18 cellular contexts compared by ENCODE assay signal in the genomic region with DNA sequence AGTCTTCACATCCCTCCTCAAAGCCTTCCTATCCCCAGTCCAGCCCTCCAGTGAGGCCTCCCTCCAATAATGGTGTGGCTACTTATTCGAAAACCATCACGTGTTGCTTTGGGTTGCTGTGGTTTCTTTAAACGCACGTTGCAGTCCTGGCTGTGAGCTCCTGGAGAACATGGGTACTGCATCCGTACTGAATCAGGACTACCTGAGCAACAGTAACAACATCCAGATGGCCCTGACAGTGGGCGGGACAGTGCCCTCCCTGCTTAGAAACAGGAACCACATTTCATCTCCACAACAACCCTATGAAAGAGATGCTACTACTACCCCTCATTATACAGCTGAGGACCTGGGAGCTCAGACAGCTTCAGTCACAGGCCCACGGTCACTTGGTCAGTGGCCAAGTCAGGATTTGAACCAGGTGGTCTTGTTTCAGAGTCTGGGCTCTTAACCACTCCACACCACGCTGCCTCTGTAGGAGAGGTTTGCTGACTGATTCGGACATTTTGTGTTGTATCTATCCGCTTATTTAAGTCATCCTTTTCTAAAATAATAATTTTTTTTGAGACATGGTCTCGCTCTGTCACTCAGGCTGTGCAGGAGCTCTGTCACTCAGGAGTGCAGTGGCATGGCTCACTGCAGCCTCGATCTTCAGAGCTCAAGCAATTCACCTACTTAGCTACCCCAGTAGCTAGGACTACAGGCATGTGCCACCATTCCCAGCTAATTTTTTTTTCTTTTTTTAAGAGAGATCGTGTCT.
A peak's percentile ranks its signal among the peaks of the same experiment; 100 is the strongest.
DNase-seq lines count a peak whose midpoint lies in the region; ATAC-seq and FAIRE-seq lines count a peak whose summit lies in the region.
"Had no signal": no experiment of that assay in that cellular context is flagged by ENCODE, and none has a peak within 500 bp of the region (broad histone marks: within the 10 kb centered on the region; RNA-seq: fewer than 3 reads in every experiment).

No MANE protein-coding gene starts in this region.

- FAIRE-seq in frontal cortex (lab: Jason Lieb, UNC), result no peak
- FAIRE-seq: TTC549 had no signal

- no peaks in the 10 kb centered on the region for H3K9me3 Mint-ChIP-seq in IgD-negative memory B cell
- no peaks in the 10 kb centered on the region for H3K9me3 Mint-ChIP-seq in naive B cell
- H3K9me3 Mint-ChIP-seq: activated CD4-positive, alpha-beta T cell treated with anti-CD3 and anti-CD28 coated beads, Interleukin-2, amount 10 ng/mL, durations not matched to agents 24 days and 14 days; central memory CD8-positive, alpha-beta T cell had no signal

- peak; percentile 28 to 37 for ATAC-seq in naive B cell (ENCODE audit: low read depth in 2 of 2)
- ATAC-seq in GM19467 (IDR thresholded peaks at IDR 0.05; ENCODE audit: unreplicated experiment), result no peak
- ATAC-seq: Panc1 had no signal

- H3K4me1 Mint-ChIP-seq in IgD-negative memory B cell, result peaks cover 26 to 38% (median 35%) of the 10 kb centered on the region in 3 donors
- H3K4me1 Mint-ChIP-seq in naive B cell, result peaks cover 60 to 66% (median 62%) of the 10 kb centered on the region in 3 donors
- H3K4me1 Mint-ChIP-seq: central memory CD8-positive, alpha-beta T cell had no signal

- H3K4me3 Mint-ChIP-seq in IgD-negative memory B cell (peak overlapping the region in 2 of 4 donors; percentile 40 to 83), naive B cell (peak overlapping the region in 7 of 8 donors; percentile 23 to 67 (median 48))
- H3K4me3 Mint-ChIP-seq: activated CD4-positive, alpha-beta T cell treated with anti-CD3 and anti-CD28 coated beads, Interleukin-2, amount 10 ng/mL, durations not matched to agents 24 days and 14 days; central memory CD8-positive, alpha-beta T cell had no signal

- H3K27me3 Mint-ChIP-seq in IgD-negative memory B cell (no peaks in the 10 kb centered on the region), naive B cell (no peaks in the 10 kb centered on the region)
- H3K27me3 Mint-ChIP-seq: activated CD4-positive, alpha-beta T cell treated with anti-CD3 and anti-CD28 coated beads, Interleukin-2, amount 10 ng/mL, durations not matched to agents 24 days and 14 days had no signal

- H3K27ac Mint-ChIP-seq in IgD-negative memory B cell (peak overlapping the region in 2 of 3 donors; percentile 8 to 46), naive B cell (peak overlapping the region in 5 of 6 donors; percentile 39 to 91 (median 75))
- H3K27ac Mint-ChIP-seq: activated CD4-positive, alpha-beta T cell treated with anti-CD3 and anti-CD28 coated beads, Interleukin-2, amount 10 ng/mL, durations not matched to agents 24 days and 14 days had no signal

- DNase-seq in DMS 273 (lab: John Stamatoyannopoulos, UW; ENCODE audit: unreplicated experiment) (peak; percentile 67), DMS 273 treated with DMSO at 0.1 percent for 48 hours (lab: John Stamatoyannopoulos, UW) (no peak), amniotic epithelial cell (ENCODE audit: low read depth) (peak; percentile 13), naive B cell (no peak), NCI-H1436 treated with DMSO at 0.1 percent for 48 hours (lab: John Stamatoyannopoulos, UW) (no peak), frontal cortex (ENCODE audit: low spot score in 2 of 2) (no peak)
- DNase-seq: activated CD4-positive, alpha-beta T cell treated with anti-CD3 and anti-CD28 coated beads, Interleukin-2, amount 10 ng/mL, durations not matched to agents 24 days and 14 days; activated gamma-delta T cell; amygdala; retina; stimulated activated CD4-positive, alpha-beta T cell treated with anti-CD3 and anti-CD28 coated beads, Interleukin-15, amount 100 ng/mL, for 24 hours; stimulated activated naive CD4-positive, alpha-beta T cell; tibial artery had no signal

- peaks cover 4% of the 10 kb centered on the region for H3K36me3 Mint-ChIP-seq in IgD-negative memory B cell
- no peaks in the 10 kb centered on the region for H3K36me3 Mint-ChIP-seq in naive B cell

Comparison
In these comparisons a context has a peak if more than half of its experiments do, and no peak if none do; other contexts are left out.
1. DNase-seq: peak in DMS 273 (single experiment) and amniotic epithelial cell (single experiment); none in DMS 273 treated with DMSO at 0.1 percent for 48 hours (single experiment), naive B cell (single experiment), NCI-H1436 treated with DMSO at 0.1 percent for 48 hours (single experiment) and frontal cortex (0 of 2).